ENCODE assay signal across 8 cellular contexts in the genomic region with DNA sequence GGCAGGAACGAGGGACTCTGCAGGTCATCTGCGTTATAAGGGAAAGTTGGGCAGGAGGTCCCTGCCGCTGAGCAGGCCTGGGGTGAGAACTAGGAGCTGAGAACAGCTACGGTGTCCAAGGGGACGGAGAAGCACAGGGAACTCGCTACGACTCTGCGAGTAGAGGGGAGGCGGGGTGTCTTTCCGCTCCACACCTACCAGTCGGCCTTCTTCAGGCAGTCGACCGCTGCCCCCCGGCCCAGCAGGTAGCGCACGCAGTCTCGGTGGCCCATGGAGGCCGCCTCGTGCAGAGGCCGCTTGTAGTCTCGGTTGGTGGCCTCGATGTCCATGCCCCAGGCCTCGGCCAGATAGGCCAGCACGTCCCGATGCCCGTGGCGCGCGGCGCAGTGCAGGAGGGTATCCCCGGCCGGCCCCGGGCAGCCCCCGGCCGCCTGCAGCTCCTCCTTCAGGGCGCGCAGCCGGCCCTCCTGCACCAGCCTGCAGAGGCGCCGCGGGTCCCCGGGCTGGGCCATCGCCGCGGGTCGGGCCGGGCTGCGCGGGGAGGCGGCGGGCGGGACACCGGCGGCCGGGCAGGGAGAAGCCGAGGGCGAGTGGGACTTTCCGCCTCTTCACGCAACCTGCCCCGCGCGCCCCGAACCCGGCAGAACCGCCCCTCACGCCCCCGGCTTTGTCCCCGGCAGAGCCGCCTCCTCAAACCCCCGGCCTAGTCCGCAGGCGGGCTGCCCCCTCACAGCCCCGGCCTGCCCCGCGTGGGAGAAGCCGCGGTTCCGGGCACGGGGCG. TPM values are rescaled to one million over a fixed set of nuclear protein-coding genes. Genes with fewer than 3 reads are reported as not detected.
DNase-seq lines count a peak whose midpoint lies in the region; TF ChIP-seq lines count a peak whose summit lies in the region.

No MANE protein-coding gene starts in this region.

- H3K27ac ChIP-seq in GM23248, result peak overlapping the region; percentile 64
- H3K27ac ChIP-seq in muscle layer of duodenum (ENCODE audit: low read length), result no peak overlapping the region
- H3K27ac ChIP-seq in stomach, result peak overlapping the region; percentile 86 to 97 (median 88)

- H3K79me2 ChIP-seq in GM23248 (ENCODE audit: insufficient read depth), result peaks cover 58% of the 10 kb centered on the region

- in situ Hi-C loops in GM23248 (cut with MboI), result no loop called here

- TF ChIP-seq POLR2A in stomach (IDR thresholded peaks at IDR 0.05), result no peak

- H3K27me3 ChIP-seq in GM06990 (replicated peaks; ENCODE audit: control insufficient read depth, insufficient read depth, low read length) (no peaks in the 10 kb centered on the region), GM23248 (replicated peaks; ENCODE audit: insufficient read depth) (no peaks in the 10 kb centered on the region), muscle layer of duodenum (ENCODE audit: low read depth, low read length) (no peaks in the 10 kb centered on the region), stomach (no peaks in the 10 kb centered on the region)

- no peaks in the 10 kb centered on the region for H3K9me3 Mint-ChIP-seq in activated CD4-positive, alpha-beta memory T cell treated with anti-CD3 and anti-CD28 coated beads for 36 hours

- no peaks in the 10 kb centered on the region for H3K9me3 ChIP-seq in GM23248 (ENCODE audit: low read depth)
- H3K9me3 ChIP-seq in muscle layer of duodenum (ENCODE audit: control insufficient read depth in 1 of 2, low read length in 2 of 2), result no peaks in the 10 kb centered on the region
- H3K9me3 ChIP-seq in stomach, result no peaks in the 10 kb centered on the region

- no peaks in the 10 kb centered on the region for H3K9me2 ChIP-seq in GM23248 (ENCODE audit: insufficient read depth)

- H3K27ac Mint-ChIP-seq in activated CD4-positive, alpha-beta memory T cell treated with anti-CD3 and anti-CD28 coated beads for 36 hours, result peak overlapping the region; percentile 29

- H3K36me3 ChIP-seq in GM06990 (ENCODE audit: control insufficient read depth, insufficient read depth, low read length) (peaks cover 3% of the 10 kb centered on the region), GM23248 (ENCODE audit: low read depth) (peaks cover 5% of the 10 kb centered on the region), muscle layer of duodenum (ENCODE audit: control insufficient read depth in 1 of 2, insufficient read depth in 2 of 2, low read length in 2 of 2) (peaks cover 1 to 2% of the 10 kb centered on the region in 2 donors), stomach (peaks cover 4 to 25% (median 19%) of the 10 kb centered on the region in 4 donors)

- no peaks in the 10 kb centered on the region for H3K27me3 Mint-ChIP-seq in activated CD4-positive, alpha-beta memory T cell treated with anti-CD3 and anti-CD28 coated beads for 36 hours

- TF ChIP-seq CTCF in GM06990 (IDR thresholded peaks at IDR 0.05; ENCODE audit: insufficient read depth, low read length, poor library complexity, severe bottlenecking), result no peak
- TF ChIP-seq CTCF in epithelial cell of esophagus (IDR thresholded peaks at IDR 0.05; ENCODE audit: insufficient read depth, low read depth, low read length, missing control alignments), result no peak
- TF ChIP-seq CTCF in stomach (IDR thresholded peaks at IDR 0.05), result no peak

- H2AFZ ChIP-seq in GM23248, result peak overlapping the region; percentile 74

- peak overlapping the region; percentile 82 for H3K4me3 ChIP-seq in GM06990 (replicated peaks; ENCODE audit: low read depth, low read length)
- H3K4me3 ChIP-seq in GM23248, result peak overlapping the region; percentile 80
- peak overlapping the region; percentile 71 for H3K4me3 ChIP-seq in epithelial cell of esophagus (ENCODE audit: low read length)
- H3K4me3 ChIP-seq in muscle layer of duodenum (ENCODE audit: low read depth in 1 of 2, low read length in 2 of 2), result peak overlapping the region; percentile 75 to 87
- H3K4me3 ChIP-seq in stomach, result peak overlapping the region; percentile 80 to 96 (median 92)

- H3K4me1 Mint-ChIP-seq in activated CD4-positive, alpha-beta memory T cell treated with anti-CD3 and anti-CD28 coated beads for 36 hours (ENCODE audit: low read depth), result peaks cover 43% of the 10 kb centered on the region

- intact Hi-C loops in activated CD4-positive, alpha-beta memory T cell treated with anti-CD3 and anti-CD28 coated beads for 36 hours (cut with micrococcal nuclease), result loop anchor here (1.0 to 5.0 kb wide), 2 partner anchors 75 to 163 kb away; no protein-coding TSS in a partner anchor
- intact Hi-C loops in stomach (cut with DNase I; ENCODE audit: low total_unique reads), result no loop called here

- peak overlapping the region; percentile 83 for H3K4me3 Mint-ChIP-seq in activated CD4-positive, alpha-beta memory T cell treated with anti-CD3 and anti-CD28 coated beads for 36 hours

- CTCF ChIA-PET in activated CD4-positive, alpha-beta memory T cell treated with anti-CD3 and anti-CD28 coated beads for 36 hours (lab: Charles Lee), result interaction anchor here (1.1 to 1.8 kb wide), 8 partner anchors 15 to 126 kb away, joined by 3 to 7 read pairs (median 4); partner anchors contain the start of genes GDI2 and IL15RA

- POLR2A ChIA-PET in activated CD4-positive, alpha-beta memory T cell treated with anti-CD3 and anti-CD28 coated beads for 36 hours (lab: Charles Lee), result interaction anchor here (0.6 to 2.4 kb wide), 10 partner anchors 26 to 313 kb away, joined by 3 to 20 read pairs (median 4); partner anchors contain the start of genes GDI2, IL15RA and PFKFB3

- TF ChIP-seq EP300 in stomach (IDR thresholded peaks at IDR 0.05), result no peak

- H3K4me2 ChIP-seq in GM23248 (ENCODE audit: unreplicated experiment), result peak overlapping the region; percentile 93

- H3K36me3 Mint-ChIP-seq in activated CD4-positive, alpha-beta memory T cell treated with anti-CD3 and anti-CD28 coated beads for 36 hours, result peaks cover 24% of the 10 kb centered on the region

- no peaks in the 10 kb centered on the region; the same call in 1 of the 2 replicates for H3F3A ChIP-seq in GM23248 (ENCODE audit: insufficient read depth)

- H3K9ac ChIP-seq in GM23248, result peak overlapping the region; percentile 90

- no peaks in the 10 kb centered on the region for H4K20me1 ChIP-seq in GM23248 (ENCODE audit: insufficient read depth)

- peaks cover 20% of the 10 kb centered on the region for H3K4me1 ChIP-seq in GM23248 (ENCODE audit: insufficient read depth)
- peaks cover 14 to 36% of the 10 kb centered on the region in 2 donors for H3K4me1 ChIP-seq in muscle layer of duodenum (ENCODE audit: control insufficient read depth in 1 of 2, insufficient read depth in 2 of 2, low read length in 2 of 2)
- peaks cover 45 to 77% (median 64%) of the 10 kb centered on the region in 4 donors for H3K4me1 ChIP-seq in stomach

- DNase-seq in GM06990 (ENCODE audit: extremely low read depth, insufficient read length), result peak; percentile 70
- DNase-seq in GM23248, result peak; percentile 66
- DNase-seq in M059J (ENCODE audit: low read depth), result peak; percentile 13
- peak; percentile 52 for DNase-seq in activated CD4-positive, alpha-beta memory T cell treated with anti-CD3 and anti-CD28 coated beads for 36 hours
- peak; percentile 29 for DNase-seq in epithelial cell of esophagus (ENCODE audit: low read depth)
- DNase-seq in stomach, result peak; percentile 34
- no peak for DNase-seq in middle frontal gyrus (ENCODE audit: extremely low spot score, low spot score)

- WGBS in GM23248 (ENCODE audit: low coverage in 1 of 2, low lambda C conversion rate in 2 of 2, missing lambda C conversion rate in 2 of 2), 2 experiments, result 1 to 2% methylated on average over 35 to 56 of the region's 80 CpGs
- 0 to 1% (median 1%) methylated on average over 36 to 80 of the region's 80 CpGs for WGBS in stomach, 5 donors

RNA-seq across cellular contexts. Expression of gene ANKRD16, which starts 0.7 kb away (rescaled TPM):
- 5.4 and 5.9 TPM in 2 replicates for total RNA-seq in GM23248 (2014; rRNA removed; shearing (Covaris generic))
- polyA plus RNA-seq in GM23248 (2016; fragmentation: Nextera tagmentation; extraction: Ambion mirVana), result 2.7 and 3.1 TPM in 2 replicates
- 1.6 and 3.7 TPM in 2 replicates for total RNA-seq in M059J (2014; rRNA removed; shearing (Covaris generic))
- 1 to 10 TPM; 5.9 to 6.4 TPM for total RNA-seq in activated CD4-positive, alpha-beta memory T cell treated with anti-CD3 and anti-CD28 coated beads for 36 hours
- 100 to 1,000 TPM in 2 of 5 donors, 1 to 10 TPM in 3; 2.2 to 233 (median 8.4) TPM for total RNA-seq in stomach
- 1 to 10 TPM; 5.1 to 8.7 (median 7.0) TPM for polyA plus RNA-seq in stomach

RNA-seq across cellular contexts. Expression of gene FBH1, which starts 1.0 kb away (rescaled TPM):
- total RNA-seq in GM23248 (2014; rRNA removed; shearing (Covaris generic)), result 79.3 and 87.6 TPM in 2 replicates
- polyA plus RNA-seq in GM23248 (2016; fragmentation: Nextera tagmentation; extraction: Ambion mirVana) (66.4 and 71.4 TPM in 2 replicates), stomach (10 to 100 TPM; 38.4 to 51.4 (median 40.3) TPM)
- 32.3 and 51.9 TPM in 2 replicates for total RNA-seq in M059J (2014; rRNA removed; shearing (Covaris generic))
- 10 to 100 TPM; 57.8 to 63.4 TPM for total RNA-seq in activated CD4-positive, alpha-beta memory T cell treated with anti-CD3 and anti-CD28 coated beads for 36 hours
- total RNA-seq in stomach, result 100 to 1,000 TPM in 3 of 5 donors, 10 to 100 TPM in 2; 42.6 to 192 (median 110) TPM
